ENCODE assay signal across 16 cellular contexts in the genomic region with DNA sequence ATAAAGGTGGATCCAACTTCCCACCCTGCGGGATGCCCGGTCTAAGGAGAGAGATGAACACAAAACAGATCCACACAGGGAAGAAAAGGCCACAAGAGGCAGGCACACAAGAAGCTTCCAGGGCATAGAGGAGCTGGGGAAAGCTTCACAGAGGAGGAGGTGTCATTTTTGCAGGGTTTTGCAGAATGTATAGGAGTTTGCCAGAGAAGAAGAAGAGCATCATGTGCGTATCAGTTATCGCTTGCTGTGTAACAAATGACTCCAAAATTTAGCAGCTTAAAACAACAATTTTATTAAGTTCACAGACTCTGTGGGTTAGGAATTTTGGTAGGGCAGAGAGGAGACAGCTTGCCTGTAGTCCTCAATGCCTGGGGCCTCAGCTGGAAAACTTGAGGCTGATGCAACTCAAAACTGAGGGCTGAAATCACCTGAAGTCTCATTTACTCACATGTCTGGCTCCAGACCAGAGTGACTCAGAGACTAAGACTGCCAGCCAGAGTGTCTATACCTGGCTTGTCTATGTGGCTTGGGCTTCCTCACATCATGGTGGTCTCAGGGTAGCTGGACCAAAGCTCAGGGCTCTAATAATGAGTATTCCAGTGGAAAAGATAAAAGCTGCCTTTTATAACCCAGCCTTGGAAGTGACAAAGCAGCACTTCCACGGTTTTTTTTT. TPM values are rescaled to one million over a fixed set of nuclear protein-coding genes. Genes with fewer than 3 reads are reported as not detected.
A peak's percentile ranks its signal among the peaks of the same experiment; 100 is the strongest.
DNase-seq lines count a peak whose midpoint lies in the region; TF ChIP-seq lines count a peak whose summit lies in the region.
"Had no signal": no experiment of that assay in that cellular context is flagged by ENCODE, and none has a peak within 500 bp of the region (broad histone marks: within the 10 kb centered on the region; RNA-seq: fewer than 3 reads in every experiment).

No MANE protein-coding gene starts in this region.

- TF ChIP-seq CTCF in MCF 10A (IDR thresholded peaks at IDR 0.05; ENCODE audit: unreplicated experiment): no peak
- TF ChIP-seq CTCF in breast epithelium (IDR thresholded peaks at IDR 0.05): no peak
- no peak for TF ChIP-seq CTCF in fibroblast of mammary gland (conservative IDR thresholded peaks at IDR 0.05; ENCODE audit: control insufficient read depth, insufficient read depth, low read depth, low read length)
- TF ChIP-seq CTCF in ascending aorta (IDR thresholded peaks at IDR 0.05): no peak

- no peak overlapping the region for H3K27ac ChIP-seq in breast epithelium
- H3K27ac ChIP-seq in trophoblast cell (ENCODE audit: low read depth, low read length): no peak overlapping the region
- H3K27ac ChIP-seq in ascending aorta: no peak overlapping the region
- H3K27ac ChIP-seq: C4-2B had no signal

- no peak overlapping the region for H3K4me2 ChIP-seq in trophoblast cell (ENCODE audit: low read length)

- H2BK5ac ChIP-seq in trophoblast cell (ENCODE audit: low read depth, low read length, poor library complexity): no peak overlapping the region

- H3K27me3 ChIP-seq in breast epithelium: no peaks in the 10 kb centered on the region
- no peaks in the 10 kb centered on the region for H3K27me3 ChIP-seq in trophoblast cell (ENCODE audit: insufficient read depth, low read length)
- H3K27me3 ChIP-seq in MG63: no peaks in the 10 kb centered on the region
- H3K27me3 ChIP-seq in ascending aorta: no peaks in the 10 kb centered on the region

- H3K9me3 ChIP-seq in breast epithelium: peaks cover 0 to 7% of the 10 kb centered on the region in 2 donors
- peaks cover 3% of the 10 kb centered on the region for H3K9me3 ChIP-seq in trophoblast cell (ENCODE audit: insufficient read depth, low read depth, low read length)
- H3K9me3 ChIP-seq in MG63: no peaks in the 10 kb centered on the region
- no peaks in the 10 kb centered on the region for H3K9me3 ChIP-seq in ascending aorta

- H3K79me1 ChIP-seq in trophoblast cell (ENCODE audit: low read length): no peaks in the 10 kb centered on the region

- H3K4me1 ChIP-seq in breast epithelium (no peaks in the 10 kb centered on the region), trophoblast cell (ENCODE audit: control insufficient read depth in 1 of 2, insufficient read depth in 2 of 2, low read length in 2 of 2) (no peaks in the 10 kb centered on the region), ascending aorta (no peaks in the 10 kb centered on the region)

- H3K14ac ChIP-seq in trophoblast cell (ENCODE audit: low read length): no peak overlapping the region

- H3K27ac Mint-ChIP-seq in MCF 10A (ENCODE audit: low read depth, unreplicated experiment): no peak overlapping the region

- H3K36me3 ChIP-seq in breast epithelium (no peaks in the 10 kb centered on the region), trophoblast cell (ENCODE audit: control insufficient read depth in 1 of 2, insufficient read depth in 2 of 2, low read length in 2 of 2) (no peaks in the 10 kb centered on the region), MG63 (no peaks in the 10 kb centered on the region), ascending aorta (no peaks in the 10 kb centered on the region)

- no peak overlapping the region for H3K9ac ChIP-seq in trophoblast cell (ENCODE audit: low read length)

- no peak overlapping the region for H4K8ac ChIP-seq in trophoblast cell (ENCODE audit: low read depth, low read length)

- H3K23ac ChIP-seq in trophoblast cell (ENCODE audit: low read length): no peak overlapping the region

- no peak overlapping the region for H3K4me3 ChIP-seq in breast epithelium
- no peak overlapping the region for H3K4me3 ChIP-seq in fibroblast of mammary gland (ENCODE audit: control insufficient read depth, low read depth, low read length)
- H3K4me3 ChIP-seq in trophoblast cell (ENCODE audit: low read depth, low read length): no peak overlapping the region
- no peak overlapping the region for H3K4me3 ChIP-seq in MG63
- no peak overlapping the region for H3K4me3 ChIP-seq in ascending aorta

- no peak overlapping the region for H4K12ac ChIP-seq in trophoblast cell (ENCODE audit: low read depth, low read length)

- WGBS in trophoblast cell (ENCODE audit: extremely low coverage, insufficient coverage, insufficient read length): no CpG with 5 or more reads among the region's 5 CpGs

- H3K4me3 Mint-ChIP-seq in MCF 10A (ENCODE audit: unreplicated experiment): no peak overlapping the region

- no peak overlapping the region for H3K18ac ChIP-seq in trophoblast cell (ENCODE audit: low read length)

- no peaks in the 10 kb centered on the region for H3K79me2 ChIP-seq in trophoblast cell (ENCODE audit: control insufficient read depth, insufficient read depth, low read length, poor library complexity)

- H2AFZ ChIP-seq in trophoblast cell (ENCODE audit: insufficient read depth, low read length, poor library complexity): no peak overlapping the region

- no peak overlapping the region for H4K91ac ChIP-seq in trophoblast cell (ENCODE audit: low read depth, low read length)

- no peaks in the 10 kb centered on the region for H3K4me1 Mint-ChIP-seq in MCF 10A (ENCODE audit: insufficient read depth, unreplicated experiment)

- DNase-seq in MCF 10A (ENCODE audit: unreplicated experiment): peak; percentile 57
- no peak for DNase-seq in breast epithelium (ENCODE audit: low spot score in 2 of 2)
- peak; percentile 26 for DNase-seq in SW480 (ENCODE audit: low spot score)
- peak; percentile 4 for DNase-seq in fibroblast of mammary gland (ENCODE audit: low read depth)
- peak; percentile 86 to 87 for DNase-seq in trophoblast cell
- DNase-seq in NOMO-1 treated with DMSO at 0.1 percent for 48 hours (lab: John Stamatoyannopoulos, UW; ENCODE audit: unreplicated experiment): no peak
- DNase-seq in MG63: no peak
- DNase-seq in ascending aorta (ENCODE audit: low spot score in 2 of 2): no peak
- DNase-seq: EL, NCI-H1048, NCI-H146, NCI-H2107, NCI-H82 had no signal

- H2AK5ac ChIP-seq in trophoblast cell (ENCODE audit: low read length): no peak overlapping the region

- BruUV-seq in MCF 10A (replicated peaks; lab: Mats Ljungman, UMichigan): no TSS peak

- intact Hi-C loops in MCF 10A (cut with micrococcal nuclease) (no loop called here), breast epithelium (cut with DNase I; ENCODE audit: low total_unique reads) (no loop called here), ascending aorta (cut with DNase I) (no loop called here)

- no peak overlapping the region for H3K4ac ChIP-seq in trophoblast cell (ENCODE audit: low read depth, low read length)

- TF ChIP-seq POLR2A in breast epithelium (IDR thresholded peaks at IDR 0.05): no peak

- no peak overlapping the region for H2BK120ac ChIP-seq in trophoblast cell (ENCODE audit: insufficient read depth, low read length, poor library complexity)

- CTCF ChIA-PET in MCF 10A (lab: Yijun Ruan, JAX): interaction anchor here (0.6 to 2.0 kb wide), 6 partner anchors 13 to 1528 kb away, joined by 3 to 5 read pairs (median 3); no protein-coding TSS in a partner anchor

- H3K36me3 Mint-ChIP-seq in MCF 10A (ENCODE audit: insufficient read depth, unreplicated experiment): no peaks in the 10 kb centered on the region

- POLR2A ChIA-PET in MCF 10A (lab: Yijun Ruan, JAX): no interaction called here

- H3K27me3 Mint-ChIP-seq in MCF 10A (ENCODE audit: insufficient read depth, unreplicated experiment): peaks cover 13% of the 10 kb centered on the region

- no peak overlapping the region for H2BK12ac ChIP-seq in trophoblast cell (ENCODE audit: low read length)

- H3K9me3 Mint-ChIP-seq in MCF 10A (ENCODE audit: unreplicated experiment): peaks cover 12% of the 10 kb centered on the region

RNA-seq across cellular contexts. Expression of gene ZNF423, which starts 33.9 kb away (rescaled TPM):
- total RNA-seq in MCF 10A (2022) (not detected in 2 replicates), breast epithelium (1 to 10 TPM; 4.7 to 8.0 (median 5.9) TPM), ascending aorta (42.9 TPM)
- polyA plus RNA-seq in trophoblast cell (2013): 9.7 and 10.6 TPM in 2 replicates
- 0.07 TPM in 1 of 2 replicates, not detected in the other for total RNA-seq in MG63 (2014; rRNA removed; shearing (Covaris generic); ENCODE audit: low replicate concordance)
- total RNA-seq: LHCN-M2, SK-MEL-5 had no signal

Comparison
In these comparisons a context has a peak if more than half of its experiments do, and no peak if none do; other contexts are left out.
1. DNase-seq: peak in MCF 10A (single experiment), SW480 (single experiment), fibroblast of mammary gland (single experiment) and trophoblast cell (2 of 2); none in breast epithelium (0 of 2), NOMO-1 treated with DMSO at 0.1 percent for 48 hours (single experiment), MG63 (single experiment) and ascending aorta (0 of 2).